11 cellular contexts compared by ENCODE assay signal in genomic region chr13:46662690-46663089, GRCh38.
DNase-seq lines count a peak whose midpoint lies in the region; ATAC-seq and TF ChIP-seq lines count a peak whose summit lies in the region.
"Had no signal": no experiment of that assay in that cellular context is flagged by ENCODE, and none has a peak within 500 bp of the region (broad histone marks: within the 10 kb centered on the region; RNA-seq: fewer than 3 reads in every experiment).

No MANE protein-coding gene starts in this region.

- 35 to 47% (median 37%) methylated on average over 3 of the region's 3 CpGs for WGBS in stomach, 5 donors
- WGBS in testis, 2 donors: 80 to 85% methylated on average over 3 of the region's 3 CpGs

- H3K4me1 Mint-ChIP-seq in T-helper 1 cell treated with Interleukin-12 subunit alpha and Interleukin-12 subunit beta and Interleukin-4 antibody, amounts not matched to agents 30 μg/mL and 1 μg/mL, for 36 hours (ENCODE audit: low read depth): peaks cover 35% of the 10 kb centered on the region
- peaks cover 43 to 57% (median 52%) of the 10 kb centered on the region in 3 donors for H3K4me1 Mint-ChIP-seq in IgD-negative memory B cell

- peaks cover 3% of the 10 kb centered on the region for H3K36me3 Mint-ChIP-seq in T-helper 1 cell treated with Interleukin-12 subunit alpha and Interleukin-12 subunit beta and Interleukin-4 antibody, amounts not matched to agents 30 μg/mL and 1 μg/mL, for 36 hours (ENCODE audit: low read depth)
- H3K36me3 Mint-ChIP-seq in IgD-negative memory B cell: peaks cover 3% of the 10 kb centered on the region

- DNase-seq in T-helper 1 cell (no peak), stomach (no peak), testis (no peak), GM10266 (ENCODE audit: extremely low spot score) (no peak), LoVo (ENCODE audit: low spot score) (no peak)
- DNase-seq: 8988T; brain microvascular endothelial cell; stimulated activated CD4-positive, alpha-beta T cell treated with anti-CD3 and anti-CD28 coated beads, Interleukin-4, amount 100 ng/mL, for 4 hours had no signal

- no peaks in the 10 kb centered on the region for H3K9me3 Mint-ChIP-seq in T-helper 1 cell treated with Interleukin-12 subunit alpha and Interleukin-12 subunit beta and Interleukin-4 antibody, amounts not matched to agents 30 μg/mL and 1 μg/mL, for 36 hours
- peaks cover 0 to 2% (median 0%) of the 10 kb centered on the region in 3 donors for H3K9me3 Mint-ChIP-seq in IgD-negative memory B cell

- peak overlapping the region; percentile 15 for H3K27ac Mint-ChIP-seq in T-helper 1 cell treated with Interleukin-12 subunit alpha and Interleukin-12 subunit beta and Interleukin-4 antibody, amounts not matched to agents 30 μg/mL and 1 μg/mL, for 36 hours
- peak overlapping the region; percentile 51 to 55 (median 55) for H3K27ac Mint-ChIP-seq in IgD-negative memory B cell

- H3K4me3 ChIP-seq in stomach: no peak overlapping the region
- H3K4me3 ChIP-seq in testis: no peak overlapping the region

- H3K4me3 Mint-ChIP-seq in T-helper 1 cell treated with Interleukin-12 subunit alpha and Interleukin-12 subunit beta and Interleukin-4 antibody, amounts not matched to agents 30 μg/mL and 1 μg/mL, for 36 hours: no peak overlapping the region
- H3K4me3 Mint-ChIP-seq in IgD-negative memory B cell: peak overlapping the region in 2 of 4 donors; percentile 6 to 24

- H3K27me3 Mint-ChIP-seq in T-helper 1 cell treated with Interleukin-12 subunit alpha and Interleukin-12 subunit beta and Interleukin-4 antibody, amounts not matched to agents 30 μg/mL and 1 μg/mL, for 36 hours (ENCODE audit: low read depth): no peaks in the 10 kb centered on the region
- H3K27me3 Mint-ChIP-seq in IgD-negative memory B cell: no peaks in the 10 kb centered on the region

- intact Hi-C loops in stomach (cut with DNase I; ENCODE audit: low total_unique reads) (no loop called here), testis (cut with DNase I; ENCODE audit: low total_unique reads) (no loop called here)

- TF ChIP-seq EP300 in stomach (IDR thresholded peaks at IDR 0.05): no peak

- peak overlapping the region in 3 of 5 donors; percentile 3 to 88 (median 3) for H3K27ac ChIP-seq in stomach
- no peak overlapping the region for H3K27ac ChIP-seq in testis
- H3K27ac ChIP-seq: brain microvascular endothelial cell had no signal

- peak; percentile 42 for ATAC-seq in HG02623 (IDR thresholded peaks at IDR 0.05; ENCODE audit: unreplicated experiment)

- no peak for TF ChIP-seq POLR2A in stomach (IDR thresholded peaks at IDR 0.05)
- no peak for TF ChIP-seq POLR2A in testis (IDR thresholded peaks at IDR 0.05)

- no peaks in the 10 kb centered on the region for H3K27me3 ChIP-seq in stomach
- no peaks in the 10 kb centered on the region for H3K27me3 ChIP-seq in testis
- H3K27me3 ChIP-seq: brain microvascular endothelial cell had no signal

- TF ChIP-seq CTCF in stomach (IDR thresholded peaks at IDR 0.05): no peak
- no peak for TF ChIP-seq CTCF in testis (IDR thresholded peaks at IDR 0.05)
- no peak for TF ChIP-seq CTCF in GM10266 (IDR thresholded peaks at IDR 0.05; ENCODE audit: control insufficient read depth, insufficient read depth, low read depth, missing control alignments)

- H3K4me1 ChIP-seq in stomach: peaks cover 58 to 100% (median 90%) of the 10 kb centered on the region in 4 donors
- H3K4me1 ChIP-seq in testis: peaks cover 14% of the 10 kb centered on the region

- H3K9me3 ChIP-seq in stomach: no peaks in the 10 kb centered on the region
- H3K9me3 ChIP-seq in testis: no peaks in the 10 kb centered on the region

- H3K36me3 ChIP-seq in stomach (no peaks in the 10 kb centered on the region), testis (ENCODE audit: low read depth, missing control alignments) (no peaks in the 10 kb centered on the region)
- H3K36me3 ChIP-seq: brain microvascular endothelial cell had no signal

Comparison
In these comparisons a context has a peak if more than half of its experiments do, and no peak if none do; other contexts are left out.
1. H3K27ac ChIP-seq: peak in stomach (3 of 5); none in testis (0 of 2).